In the genomic region with DNA sequence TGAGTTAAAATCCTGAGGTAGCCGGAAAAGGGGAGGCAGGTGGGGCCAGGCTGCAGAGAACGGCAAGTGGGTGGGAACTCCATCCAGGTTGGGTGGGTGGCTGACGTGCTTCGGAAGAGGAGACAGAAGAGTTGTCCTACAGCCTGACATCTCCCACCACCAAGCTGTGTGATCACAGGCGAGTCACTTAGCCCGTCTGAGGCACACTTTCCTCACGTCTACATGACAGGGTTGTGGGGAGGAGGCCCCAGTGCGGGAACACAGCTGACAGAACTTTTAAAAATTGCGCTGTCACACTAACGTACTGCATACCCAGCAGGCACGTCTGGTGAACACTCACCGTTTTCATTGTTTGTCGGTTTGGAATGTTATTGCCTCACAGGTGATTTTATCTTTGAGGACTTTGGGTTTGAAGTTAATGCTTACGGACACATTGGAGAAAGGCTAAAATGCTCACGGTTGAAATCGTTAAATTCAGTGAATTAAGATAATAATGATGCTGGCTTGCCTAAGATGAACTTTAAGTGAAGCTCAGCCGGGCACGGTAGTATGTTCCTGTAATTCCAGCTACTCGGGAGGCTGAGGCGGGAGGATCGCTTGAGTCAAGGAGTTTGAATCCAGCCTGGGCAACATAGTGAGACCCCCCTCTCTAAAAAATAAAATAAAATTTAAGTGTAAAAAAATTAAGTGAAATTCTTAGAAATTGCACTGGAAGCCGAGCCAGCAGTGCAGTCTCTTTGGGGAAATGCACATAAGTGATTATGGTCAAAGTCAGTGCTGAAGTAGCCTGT, we compare ENCODE assay signal across 11 cellular contexts. TPM values are rescaled to one million over a fixed set of nuclear protein-coding genes. Genes with fewer than 3 reads are reported as not detected.
DNase-seq lines count a peak whose midpoint lies in the region; ATAC-seq and TF ChIP-seq lines count a peak whose summit lies in the region.
"Had no signal": no experiment of that assay in that cellular context is flagged by ENCODE, and none has a peak within 500 bp of the region (broad histone marks: within the 10 kb centered on the region; RNA-seq: fewer than 3 reads in every experiment).

No MANE protein-coding gene starts in this region.

- peak overlapping the region; percentile 76 for H3K27ac ChIP-seq in neutrophil

- DNase-seq in stimulated activated CD4-positive, alpha-beta T cell treated with anti-CD3 and anti-CD28 coated beads, Interleukin-1b, Interleukin-23, amount 100 ng/mL, for 48 hours = peak; percentile 40
- no peak for DNase-seq in stimulated activated CD4-positive, alpha-beta T cell treated with anti-CD3 and anti-CD28 coated beads, Interleukin-4, amount 100 ng/mL, for 1 hour
- no peak for DNase-seq in GM10248 (ENCODE audit: extremely low spot score)
- no peak for DNase-seq in NCI-H1417 treated with DMSO at 0.1 percent for 48 hours (lab: John Stamatoyannopoulos, UW)
- DNase-seq: activated naive CD4-positive, alpha-beta T cell treated with Interleukin-2 at 50 U/mL for 16 hours; effector CD4-positive, alpha-beta T cell; IMR-90; stimulated activated naive B cell treated with anti-CD40 and anti-IgM and Interleukin-4, amounts not matched to agents 10 μg/mL and 1 μg/mL and 100 μg/mL, for 72 hours had no signal

- TF ChIP-seq CTCF in neutrophil (IDR thresholded peaks at IDR 0.05) = no peak
- no peak for TF ChIP-seq CTCF in GM10248 (IDR thresholded peaks at IDR 0.05; ENCODE audit: control extremely low read depth, extremely low read depth, low read depth, missing control alignments)

- H3K4me3 ChIP-seq in neutrophil (ENCODE audit: low read depth in 1 of 2, low read length in 1 of 2) = peak overlapping the region in 1 of 2 experiments; percentile 49

- CTCF ChIA-PET in GM10248 (lab: Yijun Ruan, JAX) = no interaction called here

- no peaks in the 10 kb centered on the region for H3K9me3 ChIP-seq in neutrophil

- peaks cover 11% of the 10 kb centered on the region for H3K36me3 ChIP-seq in neutrophil

- H3K4me1 ChIP-seq in neutrophil (ENCODE audit: control insufficient read depth in 1 of 2, insufficient read depth in 1 of 2, low read depth in 1 of 2, low read length in 1 of 2) = peaks cover 27 to 34% of the 10 kb centered on the region in 2 experiments

- POLR2A ChIA-PET in GM10248 (lab: Yijun Ruan, JAX) = no interaction called here

- no peaks in the 10 kb centered on the region for H3K27me3 ChIP-seq in neutrophil

- ATAC-seq in esophagus mucosa = peak; percentile 49
- ATAC-seq in GM21737 (IDR thresholded peaks at IDR 0.05; ENCODE audit: unreplicated experiment) = no peak
- ATAC-seq: stimulated activated naive B cell treated with anti-CD40 and anti-IgM and Interleukin-4, amounts not matched to agents 10 μg/mL and 1 μg/mL and 100 μg/mL, for 72 hours had no signal

RNA-seq across cellular contexts. Expression of gene EMILIN2, which starts 8.9 kb away (rescaled TPM):
- total RNA-seq in esophagus mucosa = 1.4 TPM
